19 cellular contexts compared by ENCODE assay signal in genomic region chr3:11240496-11240895, GRCh38. TPM values are rescaled to one million over a fixed set of nuclear protein-coding genes. Genes with fewer than 3 reads are reported as not detected.
DNase-seq lines count a peak whose midpoint lies in the region; ATAC-seq and FAIRE-seq lines count a peak whose summit lies in the region.
"Had no signal": no experiment of that assay in that cellular context is flagged by ENCODE, and none has a peak within 500 bp of the region (broad histone marks: within the 10 kb centered on the region; RNA-seq: fewer than 3 reads in every experiment).

No MANE protein-coding gene starts in this region.

- H3K9me3 Mint-ChIP-seq in stimulated activated naive B cell treated with anti-CD40 and anti-IgM and Interleukin-4, amounts not matched to agents 10 μg/mL and 1 μg/mL and 100 μg/mL, for 72 hours, result peaks cover 0 to 4% of the 10 kb centered on the region in 2 donors
- H3K9me3 Mint-ChIP-seq: CD4-positive, alpha-beta T cell had no signal

- ATAC-seq in stimulated activated naive B cell treated with anti-CD40 and anti-IgM and Interleukin-4, amounts not matched to agents 10 μg/mL and 1 μg/mL and 100 μg/mL, for 72 hours (replicated peaks), result peak; percentile 83 to 86
- no peak for ATAC-seq in GM18511 (IDR thresholded peaks at IDR 0.05; ENCODE audit: unreplicated experiment)
- ATAC-seq: gastrocnemius medialis, right cardiac atrium, SK-N-SH treated with all-trans-retinoic acid at 6 μM for 48 hours had no signal

- WGBS in small intestine, 3 donors, result 95 to 96% (median 96%) methylated on average over 1 of the region's 1 CpG

- no peaks in the 10 kb centered on the region for H3K27me3 ChIP-seq in small intestine (ENCODE audit: control insufficient read depth in 2 of 2, insufficient read depth in 2 of 2, low read length in 2 of 2)

- no peaks in the 10 kb centered on the region for H3K4me1 ChIP-seq in small intestine (ENCODE audit: control insufficient read depth in 2 of 2, insufficient read depth in 1 of 2, low read depth in 1 of 2, low read length in 1 of 2)
- H3K4me1 ChIP-seq: gastrocnemius medialis had no signal

- peak; percentile 2 to 65 for DNase-seq in activated CD4-positive, alpha-beta T cell treated with anti-CD3 and anti-CD28 coated beads, Interleukin-2, amount 50 U/mL, for 24 hours (ENCODE audit: low read depth in 1 of 2, low spot score in 1 of 2)
- DNase-seq in activated CD4-positive, alpha-beta T cell treated with anti-CD3 and anti-CD28 coated beads, Interleukin-2, amount 50 U/mL, for 4 hours, result no peak
- peak; percentile 69 to 74 for DNase-seq in activated T-cell treated with anti-CD3 and anti-CD28 coated beads, Interleukin-2, amount 50 U/mL, for 48 hours
- peak; percentile 8 for DNase-seq in stimulated activated CD4-positive, alpha-beta T cell treated with anti-CD3 and anti-CD28 coated beads, Interleukin-12 subunit alpha, Interleukin-12 subunit beta, amount 100 ng/mL, for 4 hours
- DNase-seq in stimulated activated naive B cell treated with anti-CD40 and anti-IgM and Interleukin-4, amounts not matched to agents 10 μg/mL and 1 μg/mL and 100 μg/mL, for 72 hours, result no peak
- DNase-seq in small intestine (no peak), anterior cingulate cortex (lab: John Stamatoyannopoulos, UW) (no peak)
- DNase-seq: CD4-positive, alpha-beta T cell; cerebellar nuclear complex; gastrocnemius medialis; Karpas-422; mammary epithelial cell; NCI-H1436 treated with DMSO at 0.1 percent for 48 hours; NCI-H446; right cardiac atrium; WERI-Rb-1 had no signal

- peaks cover 1 to 8% of the 10 kb centered on the region in 2 donors for H3K27me3 Mint-ChIP-seq in stimulated activated naive B cell treated with anti-CD40 and anti-IgM and Interleukin-4, amounts not matched to agents 10 μg/mL and 1 μg/mL and 100 μg/mL, for 72 hours

- H3K27ac Mint-ChIP-seq in stimulated activated naive B cell treated with anti-CD40 and anti-IgM and Interleukin-4, amounts not matched to agents 10 μg/mL and 1 μg/mL and 100 μg/mL, for 72 hours, result peak overlapping the region; percentile 53
- H3K27ac Mint-ChIP-seq: CD4-positive, alpha-beta T cell had no signal

- peaks cover 2 to 3% of the 10 kb centered on the region in 2 donors for H3K36me3 Mint-ChIP-seq in stimulated activated naive B cell treated with anti-CD40 and anti-IgM and Interleukin-4, amounts not matched to agents 10 μg/mL and 1 μg/mL and 100 μg/mL, for 72 hours

- peak overlapping the region in 1 of 2 donors; percentile 17 for H3K4me3 Mint-ChIP-seq in stimulated activated naive B cell treated with anti-CD40 and anti-IgM and Interleukin-4, amounts not matched to agents 10 μg/mL and 1 μg/mL and 100 μg/mL, for 72 hours
- H3K4me3 Mint-ChIP-seq: CD4-positive, alpha-beta T cell had no signal

- H3K4me1 Mint-ChIP-seq in stimulated activated naive B cell treated with anti-CD40 and anti-IgM and Interleukin-4, amounts not matched to agents 10 μg/mL and 1 μg/mL and 100 μg/mL, for 72 hours, result peaks cover 6 to 12% of the 10 kb centered on the region in 2 donors

- H3K36me3 ChIP-seq in small intestine (ENCODE audit: control insufficient read depth in 2 of 2, insufficient read depth in 2 of 2, low read length in 2 of 2), result no peaks in the 10 kb centered on the region
- H3K36me3 ChIP-seq: gastrocnemius medialis, WERI-Rb-1 had no signal

- no peaks in the 10 kb centered on the region for H3K9me3 ChIP-seq in small intestine (ENCODE audit: control insufficient read depth, low read depth)
- H3K9me3 ChIP-seq: gastrocnemius medialis had no signal

- no peak overlapping the region for H3K27ac ChIP-seq in small intestine (ENCODE audit: low read depth in 1 of 2, low read length in 1 of 2)
- H3K27ac ChIP-seq: gastrocnemius medialis, WERI-Rb-1 had no signal

- H3K4me3 ChIP-seq in small intestine (ENCODE audit: low read depth in 1 of 2, low read length in 2 of 2), result no peak overlapping the region
- H3K4me3 ChIP-seq: gastrocnemius medialis had no signal

- no peak for FAIRE-seq in small intestine (lab: Jason Lieb, UNC)
- FAIRE-seq: A204.1 had no signal

RNA-seq across cellular contexts. Expression of gene ATG7, which starts 31.7 kb away (rescaled TPM):
- polyA plus RNA-seq in small intestine, result 10 to 100 TPM in 1 of 3 donors, 1 to 10 TPM in 2; 7.8 to 15.2 (median 8.1) TPM

Comparison
In these comparisons a context has a peak if more than half of its experiments do, and no peak if none do; other contexts are left out.
1. DNase-seq: peak in activated CD4-positive, alpha-beta T cell treated with anti-CD3 and anti-CD28 coated beads, Interleukin-2, amount 50 U/mL, for 24 hours (2 of 2), activated T-cell treated with anti-CD3 and anti-CD28 coated beads, Interleukin-2, amount 50 U/mL, for 48 hours (2 of 2) and stimulated activated CD4-positive, alpha-beta T cell treated with anti-CD3 and anti-CD28 coated beads, Interleukin-12 subunit alpha, Interleukin-12 subunit beta, amount 100 ng/mL, for 4 hours (single experiment); none in activated CD4-positive, alpha-beta T cell treated with anti-CD3 and anti-CD28 coated beads, Interleukin-2, amount 50 U/mL, for 4 hours (0 of 2), stimulated activated naive B cell treated with anti-CD40 and anti-IgM and Interleukin-4, amounts not matched to agents 10 μg/mL and 1 μg/mL and 100 μg/mL, for 72 hours (single experiment), small intestine (single experiment) and anterior cingulate cortex (0 of 58).